In the genomic region with DNA sequence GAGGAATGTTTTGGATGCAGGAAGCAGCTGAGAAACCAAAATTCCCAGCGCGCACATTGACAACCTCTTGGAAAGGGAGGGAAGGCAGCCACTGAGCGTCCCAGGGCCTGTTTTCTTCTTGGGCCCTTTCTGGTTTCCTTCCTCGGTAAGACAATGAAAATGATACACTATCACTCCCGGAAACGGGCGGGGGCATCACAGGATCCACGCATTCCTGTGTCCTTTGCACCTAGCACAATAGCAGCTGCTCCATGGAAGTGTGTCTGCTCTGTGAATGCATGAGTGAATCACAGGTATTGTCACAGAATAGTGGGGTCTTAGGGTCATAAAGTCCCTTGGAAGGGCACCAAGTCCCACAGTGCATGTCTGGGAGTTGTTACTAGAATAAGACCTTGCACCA, we compare ENCODE assay signal across 1 cellular context.
TF ChIP-seq lines count a peak whose summit lies in the region.

No MANE protein-coding gene starts in this region.

TF ChIP-seq in IMR-90, 13 proteins besides CTCF, POLR2A, EP300 and RAD21:
- TF ChIP-seq RFX5 (IDR thresholded peaks at IDR 0.05; ENCODE audit: low read depth, low read length) (no peak), SMC3 (IDR thresholded peaks at IDR 0.05; ENCODE audit: low read depth, low read length) (no peak), MAFK (IDR thresholded peaks at IDR 0.05; ENCODE audit: low read depth, low read length) (no peak)
TF ChIP-seq in IMR-90: peak in this region for 0.
